In genomic region chr2:28342081-28342967, GRCh38 we compare ENCODE assay signal across 10 cellular contexts. TPM values are rescaled to one million over a fixed set of nuclear protein-coding genes. Genes with fewer than 3 reads are reported as not detected.
DNase-seq lines count a peak whose midpoint lies in the region; ATAC-seq and TF ChIP-seq lines count a peak whose summit lies in the region.
"Had no signal": no experiment of that assay in that cellular context is flagged by ENCODE, and none has a peak within 500 bp of the region (broad histone marks: within the 10 kb centered on the region; RNA-seq: fewer than 3 reads in every experiment).

No MANE protein-coding gene starts in this region.

- H3K4me1 ChIP-seq in esophagus muscularis mucosa (peaks cover 38 to 73% (median 52%) of the 10 kb centered on the region in 4 donors), muscle layer of colon (ENCODE audit: insufficient read depth, low read length) (peaks cover 34% of the 10 kb centered on the region), aorta (ENCODE audit: control insufficient read depth in 1 of 2, insufficient read depth in 2 of 2, low read length in 2 of 2) (peaks cover 0 to 4% of the 10 kb centered on the region in 2 donors)

- H3K27ac ChIP-seq in esophagus muscularis mucosa (replicated peaks in 1 of 4) (peak overlapping the region; percentile 58 to 72 (median 68)), muscle layer of colon (ENCODE audit: low read depth, low read length) (peak overlapping the region; percentile 8), aorta (ENCODE audit: low read depth in 1 of 2, low read length in 2 of 2) (peak overlapping the region; percentile 19 to 90)
- H3K27ac ChIP-seq: KMS-11, WERI-Rb-1 had no signal

- WGBS in esophagus muscularis mucosa, result 33% methylated on average over 8 of the region's 15 CpGs
- 6% methylated on average over 15 of the region's 15 CpGs for WGBS in aorta, 2 donors

- no peak for ATAC-seq in activated naive CD8-positive, alpha-beta T cell treated with anti-CD3 and anti-CD28 coated beads, Interleukin-2, amount 50 U/mL, for 24 hours
- ATAC-seq in aorta (ENCODE audit: low FRiP score) (peak; percentile 78), GM21737 (IDR thresholded peaks at IDR 0.05; ENCODE audit: unreplicated experiment) (no peak)

- H3K9me3 ChIP-seq in esophagus muscularis mucosa (no peaks in the 10 kb centered on the region), muscle layer of colon (ENCODE audit: low read length) (no peaks in the 10 kb centered on the region), aorta (ENCODE audit: control insufficient read depth, low read length) (no peaks in the 10 kb centered on the region)

- DNase-seq in activated naive CD8-positive, alpha-beta T cell treated with anti-CD3 and anti-CD28 coated beads, Interleukin-2, amount 50 U/mL, for 24 hours, result no peak
- no peak for DNase-seq in activated naive CD8-positive, alpha-beta T cell treated with anti-CD3 and anti-CD28 coated beads for 36 hours
- peak; percentile 94 for DNase-seq in esophagus muscularis mucosa (ENCODE audit: extremely low spot score)
- peak; percentile 87 to 89 for DNase-seq in aorta
- no peak for DNase-seq in HEK293T (ENCODE audit: extremely low spot score)
- no peak for DNase-seq in OCI-M1 (lab: John Stamatoyannopoulos, UW)
- DNase-seq: WERI-Rb-1 had no signal

- H3K36me3 ChIP-seq in esophagus muscularis mucosa (peaks cover 0 to 18% (median 0%) of the 10 kb centered on the region in 4 donors), muscle layer of colon (ENCODE audit: insufficient read depth, low read length) (no peaks in the 10 kb centered on the region), aorta (ENCODE audit: control insufficient read depth in 1 of 2, insufficient read depth in 2 of 2, low read length in 1 of 2) (no peaks in the 10 kb centered on the region)
- H3K36me3 ChIP-seq: WERI-Rb-1 had no signal

- peak overlapping the region; percentile 31 for H3K27ac Mint-ChIP-seq in activated naive CD8-positive, alpha-beta T cell treated with anti-CD3 and anti-CD28 coated beads, Interleukin-2, amount 50 U/mL, for 24 hours
- H3K27ac Mint-ChIP-seq in activated naive CD8-positive, alpha-beta T cell treated with anti-CD3 and anti-CD28 coated beads for 36 hours, result no peak overlapping the region

- H3K36me3 Mint-ChIP-seq in activated naive CD8-positive, alpha-beta T cell treated with anti-CD3 and anti-CD28 coated beads, Interleukin-2, amount 50 U/mL, for 24 hours (ENCODE audit: low read depth), result peaks cover 3% of the 10 kb centered on the region
- H3K36me3 Mint-ChIP-seq in activated naive CD8-positive, alpha-beta T cell treated with anti-CD3 and anti-CD28 coated beads for 36 hours, result peaks cover 3% of the 10 kb centered on the region

- no peaks in the 10 kb centered on the region for H3K27me3 Mint-ChIP-seq in activated naive CD8-positive, alpha-beta T cell treated with anti-CD3 and anti-CD28 coated beads, Interleukin-2, amount 50 U/mL, for 24 hours
- no peaks in the 10 kb centered on the region for H3K27me3 Mint-ChIP-seq in activated naive CD8-positive, alpha-beta T cell treated with anti-CD3 and anti-CD28 coated beads for 36 hours

- intact Hi-C loops in esophagus muscularis mucosa (cut with DNase I) (no loop called here), aorta (cut with DNase I) (loop anchor here (5.0 kb wide), 2 partner anchors 45 to 635 kb away; no protein-coding TSS in a partner anchor)

- H3K9ac ChIP-seq in muscle layer of colon (ENCODE audit: low read length), result no peak overlapping the region
- H3K9ac ChIP-seq: KMS-11 had no signal

- TF ChIP-seq CTCF in esophagus muscularis mucosa (IDR thresholded peaks at IDR 0.05), result no peak

- H3K4me3 ChIP-seq in esophagus muscularis mucosa, result peak overlapping the region in 3 of 4 donors; percentile 3 to 20 (median 15)
- peak overlapping the region in 1 of 2 donors; percentile 1 for H3K4me3 ChIP-seq in muscle layer of colon (ENCODE audit: low read depth in 1 of 2, low read length in 2 of 2)
- no peak overlapping the region for H3K4me3 ChIP-seq in aorta (ENCODE audit: low read length in 2 of 2)

- no peaks in the 10 kb centered on the region for H3K9me3 Mint-ChIP-seq in activated naive CD8-positive, alpha-beta T cell treated with anti-CD3 and anti-CD28 coated beads, Interleukin-2, amount 50 U/mL, for 24 hours
- no peaks in the 10 kb centered on the region for H3K9me3 Mint-ChIP-seq in activated naive CD8-positive, alpha-beta T cell treated with anti-CD3 and anti-CD28 coated beads for 36 hours

- TF ChIP-seq POLR2A in esophagus muscularis mucosa (IDR thresholded peaks at IDR 0.05; ENCODE audit: low read depth), result no peak

- POLR2A ChIA-PET in HEK293T (lab: Yijun Ruan, JAX), result interaction anchor here (1.1 kb wide), 1 partner anchor 102 kb away, joined by 3 read pairs; no protein-coding TSS in a partner anchor

- H3K4me1 Mint-ChIP-seq in activated naive CD8-positive, alpha-beta T cell treated with anti-CD3 and anti-CD28 coated beads, Interleukin-2, amount 50 U/mL, for 24 hours, result peaks cover 6% of the 10 kb centered on the region
- H3K4me1 Mint-ChIP-seq in activated naive CD8-positive, alpha-beta T cell treated with anti-CD3 and anti-CD28 coated beads for 36 hours, result peaks cover 3% of the 10 kb centered on the region

- no peak overlapping the region for H3K4me3 Mint-ChIP-seq in activated naive CD8-positive, alpha-beta T cell treated with anti-CD3 and anti-CD28 coated beads, Interleukin-2, amount 50 U/mL, for 24 hours
- H3K4me3 Mint-ChIP-seq in activated naive CD8-positive, alpha-beta T cell treated with anti-CD3 and anti-CD28 coated beads for 36 hours, result no peak overlapping the region

- no peaks in the 10 kb centered on the region for H3K27me3 ChIP-seq in esophagus muscularis mucosa
- H3K27me3 ChIP-seq in muscle layer of colon (ENCODE audit: control insufficient read depth in 1 of 2, insufficient read depth in 2 of 2, low read length in 2 of 2), result no peaks in the 10 kb centered on the region
- no peaks in the 10 kb centered on the region for H3K27me3 ChIP-seq in aorta (ENCODE audit: control insufficient read depth in 1 of 2, insufficient read depth in 2 of 2, low read length in 1 of 2)

- CTCF ChIA-PET in HEK293T (lab: Yijun Ruan, JAX), result interaction anchor here (0.7 kb wide), 1 partner anchor 38 kb away, joined by 3 read pairs; no protein-coding TSS in a partner anchor

- TF ChIP-seq EP300 in esophagus muscularis mucosa (IDR thresholded peaks at IDR 0.05), result no peak

TF ChIP-seq in HEK293T, 16 proteins besides CTCF, POLR2A, EP300 and RAD21:
- TF ChIP-seq FOXM1 (IDR thresholded peaks at IDR 0.05; ENCODE audit: borderline replicate concordance) (no peak), FOXA1 (IDR thresholded peaks at IDR 0.05) (no peak), CTBP1 (IDR thresholded peaks at IDR 0.05; ENCODE audit: borderline replicate concordance) (no peak), ARNT (IDR thresholded peaks at IDR 0.05) (no peak), SP1 (IDR thresholded peaks at IDR 0.05) (no peak), LEF1 (IDR thresholded peaks at IDR 0.05; ENCODE audit: borderline replicate concordance) (no peak), ZNF384 (IDR thresholded peaks at IDR 0.05) (no peak), PKNOX1 (IDR thresholded peaks at IDR 0.05) (no peak), TARDBP (IDR thresholded peaks at IDR 0.05) (no peak), ELF4 (IDR thresholded peaks at IDR 0.05) (no peak), L3MBTL2 (conservative IDR thresholded peaks at IDR 0.05) (no peak), HDGF (IDR thresholded peaks at IDR 0.05; ENCODE audit: borderline replicate concordance) (no peak), SUZ12 (IDR thresholded peaks at IDR 0.05) (no peak), FOXK2 (IDR thresholded peaks at IDR 0.05) (no peak), NFRKB (IDR thresholded peaks at IDR 0.05) (no peak)

RNA-seq across cellular contexts. Expression of gene FOSL2, which starts 50.3 kb away (rescaled TPM):
- total RNA-seq in activated naive CD8-positive, alpha-beta T cell treated with anti-CD3 and anti-CD28 coated beads for 36 hours, result 10 to 100 TPM; 32.5 to 39.4 TPM
- total RNA-seq in esophagus muscularis mucosa, result 100 to 1,000 TPM in 3 of 4 donors, 10 to 100 TPM in 1; 68.9 to 332 (median 176) TPM
- total RNA-seq in aorta, result 100 to 1,000 TPM; 184 to 260 TPM
- 10 to 100 TPM; 20.0 to 33.2 TPM for polyA plus RNA-seq in aorta

Comparison
In these comparisons a context has a peak if more than half of its experiments do, and no peak if none do; other contexts are left out.
1. DNase-seq: peak in esophagus muscularis mucosa (single experiment) and aorta (2 of 2); none in activated naive CD8-positive, alpha-beta T cell treated with anti-CD3 and anti-CD28 coated beads, Interleukin-2, amount 50 U/mL, for 24 hours (single experiment), activated naive CD8-positive, alpha-beta T cell treated with anti-CD3 and anti-CD28 coated beads for 36 hours (single experiment), HEK293T (single experiment) and OCI-M1 (single experiment).
2. H3K27ac ChIP-seq: peak in every context shown above with its lines; median percentile 68 in esophagus muscularis mucosa; 54 in aorta; 8 in muscle layer of colon.
3. H3K4me3 ChIP-seq: peak in esophagus muscularis mucosa (3 of 4); none in aorta (0 of 2).